In the genomic region with DNA sequence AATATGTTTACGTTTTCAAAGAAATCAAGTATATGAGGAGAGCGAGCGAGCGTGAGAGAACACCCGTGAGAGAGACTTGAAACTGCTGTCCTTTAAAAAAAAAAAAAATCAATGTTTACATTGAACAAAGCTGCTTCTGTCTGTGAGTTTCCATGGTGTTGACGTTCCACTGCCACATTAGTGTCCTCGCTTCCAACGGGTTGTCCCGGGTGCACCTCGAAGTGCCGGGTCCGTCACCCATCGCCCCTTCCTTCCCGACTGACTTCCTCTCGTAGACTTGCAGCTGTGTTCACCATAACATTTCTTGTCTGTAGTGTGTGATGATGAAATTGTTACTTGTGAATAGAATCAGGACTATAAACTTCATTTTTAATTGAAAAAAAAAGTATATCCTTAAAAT, we compare ENCODE assay signal across 27 cellular contexts.
DNase-seq lines count a peak whose midpoint lies in the region; ATAC-seq, FAIRE-seq and TF ChIP-seq lines count a peak whose summit lies in the region.
"Had no signal": no experiment of that assay in that cellular context is flagged by ENCODE, and none has a peak within 500 bp of the region (broad histone marks: within the 10 kb centered on the region; RNA-seq: fewer than 3 reads in every experiment).

No MANE protein-coding gene starts in this region.

- TF ChIP-seq EP300 in HepG2 (IDR thresholded peaks at IDR 0.05; ENCODE audit: low read depth in 2 of 2, low read length in 2 of 2) (no peak), HepG2 (CRISPR knock-in tag; IDR thresholded peaks at IDR 0.05; ENCODE audit: borderline replicate concordance) (no peak)

- H3K36me3 ChIP-seq in HepG2 (replicated peaks in 1 of 2; ENCODE audit: control insufficient read depth in 1 of 2, insufficient read depth in 2 of 2, low read length in 2 of 2) (no peaks in the 10 kb centered on the region), right lobe of liver (peaks cover 0 to 40% (median 8%) of the 10 kb centered on the region in 4 donors), spleen (peaks cover 0 to 75% (median 27%) of the 10 kb centered on the region in 6 donors)

- TF ChIP-seq POLR2A in HepG2 (IDR thresholded peaks at IDR 0.05; ENCODE audit: insufficient read depth in 1 of 2, low read depth in 2 of 2, low read length in 2 of 2) (no peak), right lobe of liver (IDR thresholded peaks at IDR 0.05) (no peak), spleen (IDR thresholded peaks at IDR 0.05) (no peak)

- no peak overlapping the region for H3K9ac ChIP-seq in HepG2 (ENCODE audit: insufficient read depth, low read depth, low read length)
- H3K9ac ChIP-seq: BLaER1 treated with 17β-estradiol and CSF1 and Interleukin-3, amounts not matched to agents 10 nM and 100 nM; GM23248 had no signal

- POLR2A ChIA-PET in HepG2 (lab: Yijun Ruan, JAX) = no interaction called here
- POLR2A ChIA-PET in activated CD4-positive, alpha-beta T cell treated with anti-CD3 and anti-CD28 coated beads for 36 hours (lab: Charles Lee) = interaction anchor here (0.6 to 0.7 kb wide), 2 partner anchors 19 to 46 kb away, joined by 3 read pairs; no protein-coding TSS in a partner anchor

- no peak overlapping the region for H3K4me2 ChIP-seq in HepG2 (ENCODE audit: low read depth, low read length)
- H3K4me2 ChIP-seq: BLaER1 treated with 17β-estradiol and CSF1 and Interleukin-3, amounts not matched to agents 10 nM and 100 nM had no signal

- no peaks in the 10 kb centered on the region for H3K79me2 ChIP-seq in HepG2 (ENCODE audit: insufficient read depth, low read length)

- no peaks in the 10 kb centered on the region for H3K9me3 Mint-ChIP-seq in endothelial cell (ENCODE audit: unreplicated experiment)
- H3K9me3 Mint-ChIP-seq in neural crest cell = no peaks in the 10 kb centered on the region
- no peaks in the 10 kb centered on the region for H3K9me3 Mint-ChIP-seq in activated CD4-positive, alpha-beta T cell treated with anti-CD3 and anti-CD28 coated beads for 36 hours (ENCODE audit: low read depth)
- H3K9me3 Mint-ChIP-seq: CD14-positive monocyte; CD4-positive, alpha-beta T cell; CD8-positive, alpha-beta memory T cell had no signal

- H4K20me1 ChIP-seq in HepG2 (ENCODE audit: insufficient read depth, low read length) = no peaks in the 10 kb centered on the region

- no peaks in the 10 kb centered on the region for H3K9me3 ChIP-seq in HepG2 (ENCODE audit: low read length)
- H3K9me3 ChIP-seq in right lobe of liver = no peaks in the 10 kb centered on the region
- H3K9me3 ChIP-seq in spleen = no peaks in the 10 kb centered on the region
- H3K9me3 ChIP-seq: BE2C; BLaER1 treated with 17β-estradiol and CSF1 and Interleukin-3, amounts not matched to agents 10 nM and 100 nM had no signal

- no peak for TF ChIP-seq RAD21 in HepG2 (CRISPR knock-in tag; IDR thresholded peaks at IDR 0.05)

- H3K27me3 Mint-ChIP-seq in endothelial cell (ENCODE audit: unreplicated experiment) = peaks cover 3% of the 10 kb centered on the region
- no peaks in the 10 kb centered on the region for H3K27me3 Mint-ChIP-seq in neural crest cell (ENCODE audit: low read depth)
- no peaks in the 10 kb centered on the region for H3K27me3 Mint-ChIP-seq in activated CD4-positive, alpha-beta T cell treated with anti-CD3 and anti-CD28 coated beads for 36 hours
- H3K27me3 Mint-ChIP-seq: CD4-positive, alpha-beta T cell; CD8-positive, alpha-beta memory T cell had no signal

- DNase-seq in HepG2 (ENCODE audit: low spot score) (no peak), right lobe of liver (no peak), endothelial cell (ENCODE audit: low spot score) (no peak), neural crest cell (ENCODE audit: low read depth, low spot score) (no peak), spleen (peak; percentile 35), substantia nigra (lab: John Stamatoyannopoulos, UW) (no peak), GM13977 (ENCODE audit: low spot score) (no peak)
- DNase-seq in activated CD4-positive, alpha-beta T cell treated with anti-CD3 and anti-CD28 coated beads for 36 hours = no peak
- DNase-seq: AML-193; BE2C; CD4-positive, alpha-beta T cell; CD8-positive, alpha-beta memory T cell; DMS 273 treated with DMSO at 0.1 percent for 48 hours; DMS79; EL; GDM1; GM23248; H7; HCEC 1CT had no signal

- FAIRE-seq in HepG2 (lab: Jason Lieb, UNC) = no peak
- FAIRE-seq: A204.1, D721Med, GM12878, GM18507, H1 had no signal

- H3K36me3 Mint-ChIP-seq in endothelial cell (ENCODE audit: low read depth, unreplicated experiment) = peaks cover 15% of the 10 kb centered on the region
- no peaks in the 10 kb centered on the region for H3K36me3 Mint-ChIP-seq in neural crest cell (ENCODE audit: low read depth)
- peaks cover 32% of the 10 kb centered on the region for H3K36me3 Mint-ChIP-seq in activated CD4-positive, alpha-beta T cell treated with anti-CD3 and anti-CD28 coated beads for 36 hours (ENCODE audit: low read depth)

- ATAC-seq in HepG2 (no peak), right lobe of liver (no peak)
- no peak for ATAC-seq in activated CD4-positive, alpha-beta T cell treated with anti-CD3 and anti-CD28 coated beads for 36 hours
- ATAC-seq: GM12878 had no signal

- H3K27me3 ChIP-seq in HepG2 (ENCODE audit: control insufficient read depth in 1 of 2, insufficient read depth in 2 of 2, low read length in 2 of 2) = no peaks in the 10 kb centered on the region
- no peaks in the 10 kb centered on the region for H3K27me3 ChIP-seq in right lobe of liver
- no peaks in the 10 kb centered on the region for H3K27me3 ChIP-seq in spleen (replicated peaks in 1 of 7)
- H3K27me3 ChIP-seq: BE2C; BLaER1 treated with 17β-estradiol and CSF1 and Interleukin-3, amounts not matched to agents 10 nM and 100 nM had no signal

- intact Hi-C loops in HepG2 (cut with micrococcal nuclease; ENCODE audit: unreplicated experiment) (no loop called here), right lobe of liver (cut with DNase I) (no loop called here), spleen (cut with DNase I; ENCODE audit: low total_unique reads) (no loop called here)
- intact Hi-C loops in activated CD4-positive, alpha-beta T cell treated with anti-CD3 and anti-CD28 coated beads for 36 hours (cut with DNase I, micrococcal nuclease) = no loop called here

- 78% methylated on average over 15 of the region's 15 CpGs for WGBS in HepG2 (ENCODE audit: low lambda C conversion rate)
- WGBS in right lobe of liver (ENCODE audit: insufficient coverage, low coverage, low lambda C conversion rate, missing lambda C conversion rate) = 93% methylated on average over 15 of the region's 15 CpGs
- WGBS in spleen, 5 donors = 91 to 96% (median 95%) methylated on average over 15 of the region's 15 CpGs

- no TSS peak for BruUV-seq in HepG2 (replicated peaks; lab: Mats Ljungman, UMichigan)

- CTCF ChIA-PET in HepG2 (lab: Yijun Ruan, JAX; ENCODE audit: low intra/inter-chr PET ratio, low total read pairs) = no interaction called here
- CTCF ChIA-PET in activated CD4-positive, alpha-beta T cell treated with anti-CD3 and anti-CD28 coated beads for 36 hours (lab: Charles Lee) = interaction anchor here (0.6 to 1.3 kb wide), 9 partner anchors 8 to 144 kb away, joined by 3 to 6 read pairs (median 3); no protein-coding TSS in a partner anchor

- H3K27ac ChIP-seq in HepG2 (ENCODE audit: extremely low read length, insufficient read depth, low read length) (no peak overlapping the region), right lobe of liver (no peak overlapping the region), spleen (no peak overlapping the region), substantia nigra (ENCODE audit: low read depth, low read length, poor library complexity, severe bottlenecking) (no peak overlapping the region)
- H3K27ac ChIP-seq: 22Rv1; BLaER1 treated with 17β-estradiol and CSF1 and Interleukin-3, amounts not matched to agents 10 nM and 100 nM; GM23248 had no signal

- H3K4me3 Mint-ChIP-seq in endothelial cell (ENCODE audit: unreplicated experiment) (no peak overlapping the region), neural crest cell (no peak overlapping the region)
- H3K4me3 Mint-ChIP-seq in activated CD4-positive, alpha-beta T cell treated with anti-CD3 and anti-CD28 coated beads for 36 hours = no peak overlapping the region
- H3K4me3 Mint-ChIP-seq: CD14-positive monocyte; CD4-positive, alpha-beta T cell; CD8-positive, alpha-beta memory T cell had no signal

- H3K4me1 Mint-ChIP-seq in endothelial cell (ENCODE audit: unreplicated experiment) (no peaks in the 10 kb centered on the region), neural crest cell (peaks cover 12% of the 10 kb centered on the region)
- no peaks in the 10 kb centered on the region for H3K4me1 Mint-ChIP-seq in activated CD4-positive, alpha-beta T cell treated with anti-CD3 and anti-CD28 coated beads for 36 hours
- H3K4me1 Mint-ChIP-seq: CD14-positive monocyte; CD8-positive, alpha-beta memory T cell had no signal

- H3K4me3 ChIP-seq in HepG2 (replicated peaks in 1 of 3; ENCODE audit: insufficient read depth in 1 of 3, low read depth in 2 of 3, low read length in 3 of 3) (no peak overlapping the region), right lobe of liver (no peak overlapping the region), spleen (no peak overlapping the region)
- H3K4me3 ChIP-seq: BLaER1 treated with 17β-estradiol and CSF1 and Interleukin-3, amounts not matched to agents 10 nM and 100 nM; GM12878; GM23248 had no signal

- TF ChIP-seq CTCF in HepG2 (CRISPR knock-in tag; IDR thresholded peaks at IDR 0.05) = no peak
- no peak for TF ChIP-seq CTCF in right lobe of liver (IDR thresholded peaks at IDR 0.05)
- no peak for TF ChIP-seq CTCF in endothelial cell (IDR thresholded peaks at IDR 0.05; ENCODE audit: unreplicated experiment)
- TF ChIP-seq CTCF in neural crest cell (conservative IDR thresholded peaks at IDR 0.05) = no peak
- no peak for TF ChIP-seq CTCF in spleen (IDR thresholded peaks at IDR 0.05 in 8 of 11, conservative IDR thresholded peaks at IDR 0.05 in 3 of 11)
- TF ChIP-seq CTCF in GM13977 (IDR thresholded peaks at IDR 0.05; ENCODE audit: extremely low read depth, insufficient read depth, missing control alignments) = no peak

- peak overlapping the region; percentile 61 for H3K27ac Mint-ChIP-seq in endothelial cell (ENCODE audit: unreplicated experiment)
- peak overlapping the region; percentile 22 for H3K27ac Mint-ChIP-seq in neural crest cell (ENCODE audit: unreplicated experiment)
- no peak overlapping the region for H3K27ac Mint-ChIP-seq in activated CD4-positive, alpha-beta T cell treated with anti-CD3 and anti-CD28 coated beads for 36 hours
- H3K27ac Mint-ChIP-seq: CD4-positive, alpha-beta T cell; CD8-positive, alpha-beta memory T cell had no signal

- H2AFZ ChIP-seq in HepG2 (ENCODE audit: low read length) = no peak overlapping the region
- H2AFZ ChIP-seq: GM23248 had no signal

- H3K4me1 ChIP-seq in HepG2 (ENCODE audit: insufficient read depth, low read length) (0 out of 2 replicates have a peak, but pooled peaks cover 5% of the 10 kb centered on the region), right lobe of liver (no peaks in the 10 kb centered on the region), spleen (no peaks in the 10 kb centered on the region)
- H3K4me1 ChIP-seq: BE2C; BLaER1 treated with 17β-estradiol and CSF1 and Interleukin-3, amounts not matched to agents 10 nM and 100 nM had no signal

- in situ Hi-C loops in HepG2 (cut with HindIII; ENCODE audit: extremely low pct_ligation_motif_present, low pct_unique_long_range_greater_than_20kb) (no loop called here), GM13977 (cut with MboI; ENCODE audit: low pct_unique_long_range_greater_than_20kb, low sequenced_read_pairs, unreplicated experiment) (no loop called here)
